1 cellular context compared by ENCODE assay signal in genomic region chr14:76954791-76955190, GRCh38.
TF ChIP-seq lines count a peak whose summit lies in the region.

No MANE protein-coding gene starts in this region.

TF ChIP-seq in K562, 482 proteins besides CTCF, POLR2A, EP300 and RAD21 (continued from another document):
- TF ChIP-seq ZSCAN32 (CRISPR knock-in tag; IDR thresholded peaks at IDR 0.05) (no peak), FOXP1 (CRISPR knock-in tag; IDR thresholded peaks at IDR 0.05) (no peak), HSF4 (CRISPR knock-in tag; IDR thresholded peaks at IDR 0.05; ENCODE audit: borderline replicate concordance) (no peak), TEAD1 (CRISPR knock-in tag; IDR thresholded peaks at IDR 0.05) (no peak), KDM2B (CRISPR knock-in tag; IDR thresholded peaks at IDR 0.05) (no peak), SRSF7 (optimal IDR thresholded peaks at IDR 0.05; ENCODE audit: low read depth, low read length) (no peak), ESRRB (CRISPR knock-in tag; IDR thresholded peaks at IDR 0.05; ENCODE audit: borderline replicate concordance) (no peak), ZC3H4 (CRISPR knock-in tag; IDR thresholded peaks at IDR 0.05; ENCODE audit: borderline replicate concordance) (no peak), HNRNPUL1 (IDR thresholded peaks at IDR 0.05; ENCODE audit: low read length) (no peak), SIN3A (IDR thresholded peaks at IDR 0.05; ENCODE audit: borderline replicate concordance in 2 of 2, control insufficient read depth in 1 of 2, low read depth in 2 of 2, low read length in 2 of 2) (no peak), MLLT1 (IDR thresholded peaks at IDR 0.05) (no peak), TCF15 (CRISPR knock-in tag; IDR thresholded peaks at IDR 0.05) (no peak), ZNF583 (CRISPR knock-in tag; IDR thresholded peaks at IDR 0.05) (no peak)
TF ChIP-seq in K562: peak in this region for 0.
